In the genomic region with DNA sequence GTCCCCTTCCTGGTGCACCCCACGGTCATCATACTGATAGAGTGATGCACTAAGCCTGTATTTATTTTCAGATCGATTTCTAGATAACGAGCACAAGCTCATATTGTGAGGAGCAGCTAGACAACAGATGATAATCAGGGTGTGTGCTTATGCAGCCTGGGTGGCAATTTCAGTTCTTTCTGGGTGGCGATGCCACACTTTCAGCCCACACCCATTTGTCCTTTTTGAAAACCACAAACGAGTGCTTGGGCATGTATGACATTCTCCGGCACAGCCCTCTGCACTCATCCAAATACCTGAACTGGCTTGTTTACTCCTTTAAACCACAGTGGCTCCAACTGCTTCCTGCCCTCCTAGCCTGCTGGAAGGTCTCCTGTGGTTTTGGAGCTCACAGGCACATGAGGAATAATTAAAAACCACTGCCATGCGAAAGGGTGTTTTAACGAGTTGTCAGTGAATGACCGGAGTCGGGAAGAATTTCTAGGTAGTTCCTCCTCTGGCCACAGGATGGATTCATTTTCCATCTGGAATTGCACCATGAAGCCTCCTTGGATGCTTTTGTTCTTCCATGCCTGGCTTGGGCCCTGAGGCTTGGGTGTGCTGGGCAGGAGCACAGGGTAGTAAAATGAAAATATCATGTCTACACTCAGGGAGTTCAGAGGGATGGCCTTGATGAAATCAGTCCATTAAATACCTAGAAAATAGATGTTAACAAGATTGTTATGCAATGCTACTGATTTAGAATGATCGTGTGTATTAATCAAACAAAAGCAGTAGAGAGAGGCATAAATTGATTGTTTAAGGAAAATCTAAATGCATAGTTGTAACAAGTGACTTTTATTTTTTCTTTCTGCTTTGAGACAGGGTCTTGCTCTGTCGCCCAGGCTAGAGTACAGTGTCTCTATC, we compare ENCODE assay signal across 1 cellular context.
TF ChIP-seq lines count a peak whose summit lies in the region.

No MANE protein-coding gene starts in this region.

TF ChIP-seq in IMR-90, 13 proteins besides CTCF, POLR2A, EP300 and RAD21 (continued from another document):
- TF ChIP-seq ELK1 (IDR thresholded peaks at IDR 0.05; ENCODE audit: borderline replicate concordance, low read depth, low read length): no peak
- TF ChIP-seq, protein P1, sequence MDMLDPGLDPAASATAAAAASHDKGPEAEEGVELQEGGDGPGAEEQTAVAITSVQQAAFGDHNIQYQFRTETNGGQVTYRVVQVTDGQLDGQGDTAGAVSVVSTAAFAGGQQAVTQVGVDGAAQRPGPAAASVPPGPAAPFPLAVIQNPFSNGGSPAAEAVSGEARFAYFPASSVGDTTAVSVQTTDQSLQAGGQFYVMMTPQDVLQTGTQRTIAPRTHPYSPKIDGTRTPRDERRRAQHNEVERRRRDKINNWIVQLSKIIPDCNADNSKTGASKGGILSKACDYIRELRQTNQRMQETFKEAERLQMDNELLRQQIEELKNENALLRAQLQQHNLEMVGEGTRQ (IDR thresholded peaks at IDR 0.05; ENCODE audit: low read depth, low read length): no peak
- TF ChIP-seq MXI1 (IDR thresholded peaks at IDR 0.05; ENCODE audit: borderline replicate concordance, low read depth, low read length): no peak
- TF ChIP-seq MAFK (IDR thresholded peaks at IDR 0.05; ENCODE audit: low read depth, low read length): no peak
- no peak for TF ChIP-seq CHD1 (IDR thresholded peaks at IDR 0.05; ENCODE audit: low read depth, low read length)
- peak; percentile 80 for TF ChIP-seq SMC3 (IDR thresholded peaks at IDR 0.05; ENCODE audit: low read depth, low read length)
- TF ChIP-seq RFX5 (IDR thresholded peaks at IDR 0.05; ENCODE audit: low read depth, low read length): peak; percentile 25; the same call in 1 of the 2 replicates
- no peak for TF ChIP-seq MAZ (IDR thresholded peaks at IDR 0.05; ENCODE audit: borderline replicate concordance, low read depth, low read length)
- 0 out of 2 replicates have a peak, but pooled peaks have one; percentile 7 for TF ChIP-seq FOS (IDR thresholded peaks at IDR 0.05; ENCODE audit: low read depth, low read length)
- TF ChIP-seq BHLHE40 (IDR thresholded peaks at IDR 0.05; ENCODE audit: low read depth, low read length): peak; percentile 95
- no peak for TF ChIP-seq NFE2L2 (IDR thresholded peaks at IDR 0.05; ENCODE audit: low read depth, low read length)
- TF ChIP-seq RCOR1 (IDR thresholded peaks at IDR 0.05; ENCODE audit: insufficient replicate concordance, low read length): peak; percentile 37
